ENCODE assay signal across 1 cellular context in the genomic region with DNA sequence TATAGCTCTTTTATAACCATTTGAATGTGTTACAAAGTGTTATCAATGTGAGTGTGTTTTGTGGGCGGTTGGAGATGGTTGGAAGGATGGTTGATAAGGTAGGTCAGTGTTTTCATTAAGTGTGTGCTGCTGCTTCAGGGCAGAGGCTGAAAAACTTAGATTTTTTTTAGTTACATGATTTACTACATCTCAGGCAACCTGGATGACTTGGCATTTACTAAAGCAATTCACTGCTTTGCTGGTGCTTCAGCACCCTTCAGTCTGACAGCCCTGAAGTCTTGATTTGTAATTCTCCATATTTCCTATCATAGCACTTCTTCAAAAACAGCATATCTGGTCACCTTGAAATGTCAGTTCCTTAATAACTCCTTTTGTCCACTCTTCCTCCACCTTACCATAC.
TF ChIP-seq lines count a peak whose summit lies in the region.

No MANE protein-coding gene starts in this region.

TF ChIP-seq in K562, 482 proteins besides CTCF, POLR2A, EP300 and RAD21 (continued from another document):
- peak; percentile 78 for TF ChIP-seq NFE2 (IDR thresholded peaks at IDR 0.05; ENCODE audit: low read depth)
- TF ChIP-seq C11orf30 (IDR thresholded peaks at IDR 0.05; ENCODE audit: low read depth) = peak; percentile 81
- TF ChIP-seq MEIS2 (IDR thresholded peaks at IDR 0.05; ENCODE audit: partially characterized antibody) = peak; percentile 95
- peak; percentile 41; the same call in 1 of the 2 replicates for TF ChIP-seq MAFF (IDR thresholded peaks at IDR 0.05; ENCODE audit: low read length)
- 0 out of 2 replicates have a peak, but pooled peaks have one; percentile 24 for TF ChIP-seq HDAC2 (IDR thresholded peaks at IDR 0.05)
- peak; percentile 69; the same call in 1 of the 2 replicates for TF ChIP-seq NFE2L1 (tag; IDR thresholded peaks at IDR 0.05; ENCODE audit: borderline replicate concordance, low read depth)
- TF ChIP-seq ZNF24 (IDR thresholded peaks at IDR 0.05) = 0 out of 2 replicates have a peak, but pooled peaks have one; percentile 33
- 0 out of 4 replicates have a peak, but pooled peaks of 1 of the 2 experiments have one; percentile 20 for TF ChIP-seq RCOR1 (IDR thresholded peaks at IDR 0.05; ENCODE audit: borderline replicate concordance in 1 of 2, low read depth in 2 of 2, low read length in 2 of 2)
- TF ChIP-seq ZNF316 (IDR thresholded peaks at IDR 0.05) = peak; percentile 87
